Comparison of ENCODE assay signal across 8 cellular contexts in the genomic region with DNA sequence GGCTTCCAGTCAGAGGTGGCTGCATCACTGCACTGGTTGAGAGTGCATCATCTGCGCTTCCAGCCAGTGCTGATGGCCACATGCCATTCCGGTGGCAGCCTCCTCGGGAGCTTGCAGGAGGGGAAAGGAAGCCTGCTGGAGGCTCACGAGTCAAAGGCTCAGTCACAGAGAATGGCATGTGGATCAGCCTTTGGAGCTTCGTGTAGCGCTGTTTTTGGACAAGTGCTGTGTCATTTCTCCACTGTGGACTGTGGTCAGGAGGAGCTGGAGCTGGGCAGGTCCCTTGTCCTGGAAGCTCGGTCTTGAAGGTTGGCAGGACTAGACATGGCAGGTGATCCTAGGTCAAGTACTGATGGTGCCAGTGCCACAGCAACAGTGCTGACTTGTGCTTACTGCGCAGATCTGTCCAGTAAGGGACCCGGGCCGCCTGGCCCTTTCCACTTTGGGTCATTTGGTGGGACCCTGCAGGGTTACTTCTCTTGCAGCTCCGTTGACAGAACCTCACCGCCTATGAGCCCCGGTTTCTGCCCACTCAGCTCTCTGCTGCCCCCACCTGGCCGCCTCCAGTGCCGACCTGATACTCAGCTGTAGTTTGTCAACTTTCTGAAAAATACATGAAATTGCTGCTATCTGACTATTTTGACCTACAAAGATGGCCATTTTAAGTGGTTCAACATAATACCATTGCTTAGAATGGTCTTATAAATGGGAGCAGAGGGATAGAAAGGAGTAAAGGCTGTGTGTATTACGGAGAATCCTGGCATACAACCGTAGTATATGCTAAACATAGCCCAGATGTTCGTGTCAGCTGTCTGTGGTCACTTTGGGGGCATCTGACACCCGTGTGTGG. TPM values are rescaled to one million over a fixed set of nuclear protein-coding genes. Genes with fewer than 3 reads are reported as not detected.
DNase-seq lines count a peak whose midpoint lies in the region; ATAC-seq, FAIRE-seq and TF ChIP-seq lines count a peak whose summit lies in the region.

No MANE protein-coding gene starts in this region.

- TF ChIP-seq EP300 in A549 (IDR thresholded peaks at IDR 0.05), result no peak

- peak; percentile 59 for FAIRE-seq in A549 (lab: Jason Lieb, UNC)

- peak; percentile 96 to 97 for TF ChIP-seq RAD21 in A549 (conservative IDR thresholded peaks at IDR 0.05 in 1 of 2, IDR thresholded peaks at IDR 0.05 in 1 of 2)

- POLR2A ChIA-PET in A549 (lab: Yijun Ruan, JAX), result interaction anchor here (0.6 to 1.5 kb wide), 3 partner anchors 138 to 451 kb away, joined by 3 to 17 read pairs (median 6); a partner anchor contains a TSS

- no peaks in the 10 kb centered on the region; the same call in 2 of the 3 replicates for H3K9me3 ChIP-seq in A549

- CTCF ChIA-PET in A549 (lab: Yijun Ruan, JAX), result interaction anchor here (0.6 to 6.8 kb wide), 86 partner anchors 9 to 502 kb away, joined by 3 to 91 read pairs (median 5); a partner anchor contains a TSS

- peak overlapping the region; percentile 22; the same call in 1 of the 3 replicates for H3K4me3 ChIP-seq in A549

- no peak for TF ChIP-seq POLR2A in A549 (IDR thresholded peaks at IDR 0.05; ENCODE audit: low read length)

- DNase-seq in A549 (ENCODE audit: low read depth in 1 of 2, low spot score in 1 of 2) (peak; percentile 55 to 62), GM13976 (ENCODE audit: low spot score) (peak; percentile 83), NCI-H1694 (lab: John Stamatoyannopoulos, UW) (peak; percentile 3), kidney tubule cell (ENCODE audit: low spot score) (peak; percentile 73)
- DNase-seq in activated CD4-positive, alpha-beta T cell treated with anti-CD3 and anti-CD28 coated beads for 24 hours (ENCODE audit: low read depth in 2 of 2), result peak; percentile 72 to 78
- peak; percentile 47 for DNase-seq in central memory CD4-positive, alpha-beta T cell
- DNase-seq in stimulated activated CD4-positive, alpha-beta T cell treated with anti-CD3 and anti-CD28 coated beads, Interleukin-1b, Interleukin-23, amount 100 ng/mL, for 48 hours, result peak; percentile 73

- TF ChIP-seq CTCF in A549 (IDR thresholded peaks at IDR 0.05) (peak; percentile 97), GM13976 (IDR thresholded peaks at IDR 0.05; ENCODE audit: borderline replicate concordance, control extremely low read depth, extremely low read depth, insufficient read depth, missing control alignments) (peak; percentile 94)

- peak overlapping the region; percentile 82 for H3K4me2 ChIP-seq in A549

- WGBS in A549 (ENCODE audit: missing lambda C conversion rate), result 13% methylated on average over 19 of the region's 19 CpGs

- in situ Hi-C loops in GM13976 (cut with MboI; ENCODE audit: low sequenced_read_pairs, unreplicated experiment), result no loop called here

- 0 out of 3 replicates have a peak, but pooled peaks cover 3% of the 10 kb centered on the region for H3K4me1 ChIP-seq in A549

- no peak overlapping the region for H3K27ac ChIP-seq in A549

- ATAC-seq in A549 (peak; percentile 90 to 94), GM19452 (IDR thresholded peaks at IDR 0.05; ENCODE audit: unreplicated experiment) (no peak)

TF ChIP-seq in A549, 52 proteins besides CTCF, POLR2A, EP300 and RAD21:
- TF ChIP-seq MAFK (IDR thresholded peaks at IDR 0.05; ENCODE audit: partially characterized antibody) (peak; percentile 85), PHF8 (IDR thresholded peaks at IDR 0.05; ENCODE audit: borderline replicate concordance, low read depth) (no peak), SMC3 (IDR thresholded peaks at IDR 0.05) (peak; percentile 96)
TF ChIP-seq in A549: peak in this region for 2.

RNA-seq across cellular contexts. Expression of a gene that starts 27.6 kb away (rescaled TPM):
- polyA plus RNA-seq in A549 (2011; rRNA removed) (not detected in 2 replicates), A549 (2017; fragmentation: RNase III; extraction: RNeasy Plus Mini Kit Qiagen cat#74134 plus additional on column Dnase treatment) (not detected in 3 replicates)
- not detected in 2 replicates for polyA plus RNA-seq in A549 (2012; cell fraction: cytosol; rRNA removed)
- polyA plus RNA-seq in A549 (2012; cell fraction: nucleus; rRNA removed), result not detected in 2 replicates
- not detected in 2 replicates for polyA minus RNA-seq in A549 (2011; rRNA and poly(A)+ RNA removed)

Comparison
In these comparisons a context has a peak if more than half of its experiments do, and no peak if none do; other contexts are left out.
1. DNase-seq: peak in every context shown above with its lines; median percentile 83 in GM13976; 75 in activated CD4-positive, alpha-beta T cell treated with anti-CD3 and anti-CD28 coated beads for 24 hours; 73 in kidney tubule cell; 73 in stimulated activated CD4-positive, alpha-beta T cell treated with anti-CD3 and anti-CD28 coated beads, Interleukin-1b, Interleukin-23, amount 100 ng/mL, for 48 hours; 58 in A549; 47 in central memory CD4-positive, alpha-beta T cell; 3 in NCI-H1694.